ENCODE assay signal across 1 cellular context in genomic region chr13:91804724-91805123, GRCh38.
TF ChIP-seq lines count a peak whose summit lies in the region.

No MANE protein-coding gene starts in this region.

TF ChIP-seq in WTC11, 78 proteins besides CTCF, POLR2A, EP300 and RAD21 (continued from another document):
- TF ChIP-seq ZNF281 (CRISPR knock-in tag; IDR thresholded peaks at IDR 0.05), result no peak
